1 cellular context compared by ENCODE assay signal in the genomic region with DNA sequence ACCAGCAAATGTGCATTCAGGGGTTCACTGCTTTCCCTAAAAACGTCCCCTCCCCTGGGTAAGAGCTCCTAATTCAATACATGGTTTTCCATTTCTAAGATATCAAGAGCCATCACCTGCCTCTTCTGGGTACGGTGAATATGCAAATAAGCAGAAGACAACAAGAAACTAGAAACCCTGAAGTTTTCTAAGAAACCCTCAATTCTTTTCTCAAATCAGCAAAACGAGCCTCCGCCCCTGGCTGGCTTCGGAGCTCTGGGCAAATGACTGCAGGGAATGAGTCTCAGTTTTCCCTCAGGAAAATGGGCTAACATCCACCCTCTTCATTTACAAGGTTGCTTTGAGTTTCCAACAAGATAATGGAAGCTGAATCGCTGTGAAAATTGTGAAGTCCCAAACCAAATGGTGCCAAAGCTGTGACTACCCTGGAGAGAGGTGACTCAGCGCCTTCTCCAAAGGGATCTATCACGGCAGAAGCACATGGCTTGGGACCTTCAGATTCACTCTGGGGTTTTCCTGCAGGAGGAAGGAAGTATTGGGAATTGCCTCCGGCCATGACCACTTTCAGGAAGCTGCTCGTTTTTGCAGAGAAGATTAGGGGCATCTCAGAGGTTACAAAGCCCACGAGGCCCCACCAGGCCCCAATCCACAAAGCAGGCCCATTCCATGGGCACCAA.
TF ChIP-seq lines count a peak whose summit lies in the region.

No MANE protein-coding gene starts in this region.

TF ChIP-seq in SK-N-SH, 30 proteins besides CTCF, POLR2A, EP300 and RAD21 (continued from another document):
- TF ChIP-seq EZH2phosphoT487 (IDR thresholded peaks at IDR 0.05; ENCODE audit: borderline replicate concordance, low read depth) = no peak
- TF ChIP-seq FOSL2 (IDR thresholded peaks at IDR 0.05; ENCODE audit: borderline replicate concordance, low read depth) = no peak
- no peak for TF ChIP-seq JUND (IDR thresholded peaks at IDR 0.05)
- TF ChIP-seq FOXJ3 (CRISPR knock-in tag; IDR thresholded peaks at IDR 0.05) = no peak
- no peak for TF ChIP-seq NRF1 (IDR thresholded peaks at IDR 0.05; ENCODE audit: low read depth, low read length)
- no peak for TF ChIP-seq GABPA (IDR thresholded peaks at IDR 0.05; ENCODE audit: low read depth)
- TF ChIP-seq RFX5 (IDR thresholded peaks at IDR 0.05; ENCODE audit: low read length) = no peak
- TF ChIP-seq RXRA (IDR thresholded peaks at IDR 0.05; ENCODE audit: borderline replicate concordance, low read depth) = no peak
- TF ChIP-seq, protein P1, sequence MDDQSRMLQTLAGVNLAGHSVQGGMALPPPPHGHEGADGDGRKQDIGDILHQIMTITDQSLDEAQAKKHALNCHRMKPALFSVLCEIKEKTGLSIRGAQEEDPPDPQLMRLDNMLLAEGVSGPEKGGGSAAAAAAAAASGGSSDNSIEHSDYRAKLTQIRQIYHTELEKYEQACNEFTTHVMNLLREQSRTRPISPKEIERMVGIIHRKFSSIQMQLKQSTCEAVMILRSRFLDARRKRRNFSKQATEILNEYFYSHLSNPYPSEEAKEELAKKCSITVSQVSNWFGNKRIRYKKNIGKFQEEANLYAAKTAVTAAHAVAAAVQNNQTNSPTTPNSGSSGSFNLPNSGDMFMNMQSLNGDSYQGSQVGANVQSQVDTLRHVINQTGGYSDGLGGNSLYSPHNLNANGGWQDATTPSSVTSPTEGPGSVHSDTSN (IDR thresholded peaks at IDR 0.05) = no peak
- no peak for TF ChIP-seq CHD2 (IDR thresholded peaks at IDR 0.05; ENCODE audit: low read length, partially characterized antibody)
